1 cellular context compared by ENCODE assay signal in genomic region chr13:79245937-79246574, GRCh38.
TF ChIP-seq lines count a peak whose summit lies in the region.

No MANE protein-coding gene starts in this region.

TF ChIP-seq in GM23338, 12 proteins besides CTCF, POLR2A, EP300 and RAD21 (continued from another document):
- TF ChIP-seq REST (IDR thresholded peaks at IDR 0.05; ENCODE audit: unreplicated experiment) (no peak), ZNF114 (CRISPR knock-in tag; IDR thresholded peaks at IDR 0.05) (no peak), POLR2AphosphoS5 (IDR thresholded peaks at IDR 0.05; ENCODE audit: low read depth) (no peak), CREB1 (CRISPR knock-in tag; IDR thresholded peaks at IDR 0.05; ENCODE audit: low read depth) (no peak), JUNB (IDR thresholded peaks at IDR 0.05; ENCODE audit: unreplicated experiment) (no peak), STAT1 (IDR thresholded peaks at IDR 0.05; ENCODE audit: unreplicated experiment) (no peak)
